Comparison of ENCODE assay signal across 8 cellular contexts in genomic region chr11:27472398-27473016, GRCh38. TPM values are rescaled to one million over a fixed set of nuclear protein-coding genes. Genes with fewer than 3 reads are reported as not detected.
DNase-seq lines count a peak whose midpoint lies in the region; ATAC-seq and TF ChIP-seq lines count a peak whose summit lies in the region.

Gene LGR4, minus strand, starts transcription at chr11:27472790. Its CDS starts 488 bp downstream, at chr11:27472302.

- H3K27ac Mint-ChIP-seq in GM23338 = peak within 1 kb of the TSS; percentile 95
- H3K27ac Mint-ChIP-seq in nephron = peak within 1 kb of the TSS; percentile 92 to 98 (median 98)
- peak within 1 kb of the TSS; percentile 18 for H3K27ac Mint-ChIP-seq in stimulated activated naive CD8-positive, alpha-beta T cell treated with anti-CD3 and anti-CD28 coated beads, Interleukin-15, Interleukin-2, amounts not matched to agents 100 ng/mL and 50 ng/mL, for 24 hours

- peaks cover 31% of the 10 kb centered on the region for H3K4me1 ChIP-seq in GM23338 (ENCODE audit: insufficient read depth)

- DNase-seq in DMS153 treated with DMSO at 0.1 percent for 48 hours (lab: John Stamatoyannopoulos, UW; ENCODE audit: unreplicated experiment) (peak; percentile 79), GM23338 (ENCODE audit: low spot score) (peak; percentile 100), LoVo (ENCODE audit: low spot score) (peak; percentile 95), SHP77 (lab: John Stamatoyannopoulos, UW) (peak; percentile 86 to 89), activated gamma-delta T cell treated with Interleukin-2 at 50 U/mL for 16 hours (peak; percentile 66), fibroblast of villous mesenchyme (ENCODE audit: low read depth) (peak; percentile 94)

- H4K20me1 ChIP-seq in GM23338 (replicated peaks; ENCODE audit: insufficient read depth) = peaks cover 29% of the 10 kb centered on the region

- H3K36me3 Mint-ChIP-seq in GM23338 (ENCODE audit: low read depth) (no peaks in the 10 kb centered on the region; the same call in 2 of the 3 replicates), nephron (ENCODE audit: low read depth) (no peaks in the 10 kb centered on the region)
- no peaks in the 10 kb centered on the region for H3K36me3 Mint-ChIP-seq in stimulated activated naive CD8-positive, alpha-beta T cell treated with anti-CD3 and anti-CD28 coated beads, Interleukin-15, Interleukin-2, amounts not matched to agents 100 ng/mL and 50 ng/mL, for 24 hours (ENCODE audit: low read depth)

- no peaks in the 10 kb centered on the region for H3K36me3 ChIP-seq in GM23338 (ENCODE audit: insufficient read depth)

- peaks cover 5% of the 10 kb centered on the region for H3K27me3 Mint-ChIP-seq in GM23338 (ENCODE audit: insufficient read depth, low read depth, poor library complexity)
- H3K27me3 Mint-ChIP-seq in nephron (ENCODE audit: low read depth) = no peaks in the 10 kb centered on the region
- H3K27me3 Mint-ChIP-seq in stimulated activated naive CD8-positive, alpha-beta T cell treated with anti-CD3 and anti-CD28 coated beads, Interleukin-15, Interleukin-2, amounts not matched to agents 100 ng/mL and 50 ng/mL, for 24 hours = peaks cover 42% of the 10 kb centered on the region

- peaks cover 41% of the 10 kb centered on the region for H3K4me1 Mint-ChIP-seq in GM23338
- H3K4me1 Mint-ChIP-seq in nephron = peaks cover 42% of the 10 kb centered on the region
- peaks cover 19% of the 10 kb centered on the region for H3K4me1 Mint-ChIP-seq in stimulated activated naive CD8-positive, alpha-beta T cell treated with anti-CD3 and anti-CD28 coated beads, Interleukin-15, Interleukin-2, amounts not matched to agents 100 ng/mL and 50 ng/mL, for 24 hours (ENCODE audit: low read depth)

- peak within 1 kb of the TSS; percentile 15; the same call in 1 of the 2 replicates for H2AFZ ChIP-seq in GM23338

- TF ChIP-seq CTCF in GM23338 (conservative IDR thresholded peaks at IDR 0.05; ENCODE audit: low read depth in 2 of 2) (no peak), fibroblast of villous mesenchyme (IDR thresholded peaks at IDR 0.05; ENCODE audit: insufficient read depth, low read depth, low read length) (no peak), nephron (IDR thresholded peaks at IDR 0.05; ENCODE audit: unreplicated experiment in 3 of 3) (no peak)

- peak within 1 kb of the TSS; percentile 98 for H3K4me2 ChIP-seq in GM23338

- peak within 1 kb of the TSS; percentile 92 for H3K4me3 Mint-ChIP-seq in GM23338
- H3K4me3 Mint-ChIP-seq in nephron = peak within 1 kb of the TSS; percentile 92 to 93 (median 92)
- peak within 1 kb of the TSS; percentile 90 for H3K4me3 Mint-ChIP-seq in stimulated activated naive CD8-positive, alpha-beta T cell treated with anti-CD3 and anti-CD28 coated beads, Interleukin-15, Interleukin-2, amounts not matched to agents 100 ng/mL and 50 ng/mL, for 24 hours

- ATAC-seq in GM23338 = peak; percentile 92

- H3K4me3 ChIP-seq in GM23338 = peak within 1 kb of the TSS; percentile 97
- H3K4me3 ChIP-seq in fibroblast of villous mesenchyme (ENCODE audit: low read depth, low read length) = peak within 1 kb of the TSS; percentile 68

- H3K9me3 Mint-ChIP-seq in GM23338 (0 out of 3 replicates have a peak, but pooled peaks cover 4% of the 10 kb centered on the region), nephron (no peaks in the 10 kb centered on the region)
- no peaks in the 10 kb centered on the region for H3K9me3 Mint-ChIP-seq in stimulated activated naive CD8-positive, alpha-beta T cell treated with anti-CD3 and anti-CD28 coated beads, Interleukin-15, Interleukin-2, amounts not matched to agents 100 ng/mL and 50 ng/mL, for 24 hours

- H3K79me2 ChIP-seq in GM23338 (replicated peaks; ENCODE audit: insufficient read depth) = peaks cover 43% of the 10 kb centered on the region

- H3K9me2 ChIP-seq in GM23338 (ENCODE audit: insufficient read depth) = no peaks in the 10 kb centered on the region

- no peaks in the 10 kb centered on the region for H3K27me3 ChIP-seq in GM23338 (ENCODE audit: insufficient read depth)

- H3F3A ChIP-seq in GM23338 (replicated peaks; ENCODE audit: low read depth) = 0 out of 2 replicates have a peak, but pooled peaks cover 4% of the 10 kb centered on the region

- H3K27ac ChIP-seq in GM23338 (ENCODE audit: low read depth) = peak within 1 kb of the TSS; percentile 85

TF ChIP-seq in GM23338, 12 proteins besides CTCF, POLR2A, EP300 and RAD21:
- TF ChIP-seq EZH2phosphoT487 (IDR thresholded peaks at IDR 0.05; ENCODE audit: unreplicated experiment) (no peak), POLR2AphosphoS5 (IDR thresholded peaks at IDR 0.05; ENCODE audit: low read depth) (peak; percentile 97)

RNA-seq across cellular contexts. Expression of gene LGR4, which starts in this region (rescaled TPM):
- total RNA-seq in GM23338 (2014; rRNA removed; shearing (Covaris generic)) = 91.7 and 99.6 TPM in 2 replicates
- polyA plus RNA-seq in GM23338 (2016; fragmentation: Nextera tagmentation; extraction: Ambion mirVana) = 21.2 and 22.6 TPM in 2 replicates
- 11.2 and 12.2 TPM in 2 replicates for total RNA-seq in fibroblast of villous mesenchyme

Comparison
In these comparisons a context has a peak if more than half of its experiments do, and no peak if none do; other contexts are left out.
1. Peak in every context shown above with its lines: DNase-seq, ATAC-seq, H3K4me3 ChIP-seq and H3K27ac ChIP-seq.
2. H3K27ac Mint-ChIP-seq: peak in every context shown above with its lines; median percentile 98 in nephron; 95 in GM23338; 18 in stimulated activated naive CD8-positive, alpha-beta T cell treated with anti-CD3 and anti-CD28 coated beads, Interleukin-15, Interleukin-2, amounts not matched to agents 100 ng/mL and 50 ng/mL, for 24 hours.